ENCODE assay signal across 19 cellular contexts in genomic region chr14:96162265-96162664, GRCh38. TPM values are rescaled to one million over a fixed set of nuclear protein-coding genes. Genes with fewer than 3 reads are reported as not detected.
DNase-seq lines count a peak whose midpoint lies in the region; ATAC-seq and TF ChIP-seq lines count a peak whose summit lies in the region.
"Had no signal": no experiment of that assay in that cellular context is flagged by ENCODE, and none has a peak within 500 bp of the region (broad histone marks: within the 10 kb centered on the region; RNA-seq: fewer than 3 reads in every experiment).

No MANE protein-coding gene starts in this region.

- POLR2A ChIA-PET in CD8-positive, alpha-beta memory T cell (lab: Charles Lee), result no interaction called here

- no peak overlapping the region for H3K4ac ChIP-seq in trophoblast cell (ENCODE audit: low read depth, low read length)

- H3K4me3 ChIP-seq in choroid plexus epithelial cell (ENCODE audit: low read depth, low read length), result no peak overlapping the region
- H3K4me3 ChIP-seq in trophoblast cell (ENCODE audit: low read depth, low read length), result no peak overlapping the region
- H3K4me3 ChIP-seq in CD8-positive, alpha-beta memory T cell (ENCODE audit: low read length), result no peak overlapping the region
- H3K4me3 ChIP-seq: PC-9 had no signal

- H2AK5ac ChIP-seq in trophoblast cell (ENCODE audit: low read length), result no peak overlapping the region

- H3K79me1 ChIP-seq in trophoblast cell (ENCODE audit: low read length), result peaks cover 2% of the 10 kb centered on the region

- no peak overlapping the region for H4K91ac ChIP-seq in trophoblast cell (ENCODE audit: low read depth, low read length)

- H3K27me3 ChIP-seq in trophoblast cell (ENCODE audit: insufficient read depth, low read length), result no peaks in the 10 kb centered on the region
- no peaks in the 10 kb centered on the region for H3K27me3 ChIP-seq in CD8-positive, alpha-beta memory T cell (ENCODE audit: insufficient read depth, low read length, poor library complexity, severe bottlenecking)

- peaks cover 9 to 14% of the 10 kb centered on the region in 2 experiments for H3K4me1 ChIP-seq in trophoblast cell (ENCODE audit: control insufficient read depth in 1 of 2, insufficient read depth in 2 of 2, low read length in 2 of 2)
- no peaks in the 10 kb centered on the region for H3K4me1 ChIP-seq in CD8-positive, alpha-beta memory T cell (ENCODE audit: insufficient read depth, low read length)

- no peaks in the 10 kb centered on the region for H3K36me3 Mint-ChIP-seq in activated CD8-positive, alpha-beta memory T cell treated with anti-CD3 and anti-CD28 coated beads, Interleukin-2, amount 10 ng/mL, durations not matched to agents 7 days and 5 days
- no peaks in the 10 kb centered on the region for H3K36me3 Mint-ChIP-seq in CD8-positive, alpha-beta memory T cell

- ATAC-seq in activated CD8-positive, alpha-beta memory T cell treated with anti-CD3 and anti-CD28 coated beads, Interleukin-2, amount 10 ng/mL, durations not matched to agents 7 days and 5 days, result no peak
- ATAC-seq: HepG2 had no signal

- no peaks in the 10 kb centered on the region for H3K4me1 Mint-ChIP-seq in activated CD8-positive, alpha-beta memory T cell treated with anti-CD3 and anti-CD28 coated beads, Interleukin-2, amount 10 ng/mL, durations not matched to agents 7 days and 5 days
- H3K4me1 Mint-ChIP-seq in CD8-positive, alpha-beta memory T cell, result no peaks in the 10 kb centered on the region

- no CpG with 5 or more reads among the region's 6 CpGs for WGBS in trophoblast cell (ENCODE audit: extremely low coverage, insufficient coverage, insufficient read length)

- H3K23ac ChIP-seq in trophoblast cell (ENCODE audit: low read length), result no peak overlapping the region

- H3K27ac Mint-ChIP-seq in activated CD8-positive, alpha-beta memory T cell treated with anti-CD3 and anti-CD28 coated beads, Interleukin-2, amount 10 ng/mL, durations not matched to agents 7 days and 5 days, result no peak overlapping the region
- no peak overlapping the region for H3K27ac Mint-ChIP-seq in CD8-positive, alpha-beta memory T cell

- no peak overlapping the region for H3K9ac ChIP-seq in trophoblast cell (ENCODE audit: low read length)

- H3K14ac ChIP-seq in trophoblast cell (ENCODE audit: low read length), result no peak overlapping the region

- no peak overlapping the region for H2BK12ac ChIP-seq in trophoblast cell (ENCODE audit: low read length)

- H4K12ac ChIP-seq in trophoblast cell (ENCODE audit: low read depth, low read length), result no peak overlapping the region

- CTCF ChIA-PET in activated CD8-positive, alpha-beta memory T cell treated with anti-CD3 and anti-CD28 coated beads, Interleukin-2, amount 10 ng/mL, durations not matched to agents 7 days and 5 days (lab: Charles Lee), result no interaction called here
- CTCF ChIA-PET in CD8-positive, alpha-beta memory T cell (lab: Charles Lee), result no interaction called here

- no peak overlapping the region for H3K4me2 ChIP-seq in trophoblast cell (ENCODE audit: low read length)
- H3K4me2 ChIP-seq: PC-9 had no signal

- H3K36me3 ChIP-seq in trophoblast cell (ENCODE audit: control insufficient read depth in 1 of 2, insufficient read depth in 2 of 2, low read length in 2 of 2), result no peaks in the 10 kb centered on the region
- no peaks in the 10 kb centered on the region for H3K36me3 ChIP-seq in CD8-positive, alpha-beta memory T cell (ENCODE audit: insufficient read depth, low read length)

- H3K18ac ChIP-seq in trophoblast cell (ENCODE audit: low read length), result no peak overlapping the region

- no peaks in the 10 kb centered on the region for H3K27me3 Mint-ChIP-seq in activated CD8-positive, alpha-beta memory T cell treated with anti-CD3 and anti-CD28 coated beads, Interleukin-2, amount 10 ng/mL, durations not matched to agents 7 days and 5 days
- H3K27me3 Mint-ChIP-seq in CD8-positive, alpha-beta memory T cell, result peaks cover 0 to 3% of the 10 kb centered on the region in 2 donors

- H3K27ac ChIP-seq in trophoblast cell (ENCODE audit: low read depth, low read length), result no peak overlapping the region
- H3K27ac ChIP-seq in CD8-positive, alpha-beta memory T cell (ENCODE audit: low read depth, low read length), result no peak overlapping the region
- H3K27ac ChIP-seq: PC-9 had no signal

- TF ChIP-seq CTCF in choroid plexus epithelial cell (conservative IDR thresholded peaks at IDR 0.05; ENCODE audit: low read depth, low read length), result no peak

- no peak overlapping the region for H4K8ac ChIP-seq in trophoblast cell (ENCODE audit: low read depth, low read length)

- no peaks in the 10 kb centered on the region for H3K9me3 Mint-ChIP-seq in activated CD8-positive, alpha-beta memory T cell treated with anti-CD3 and anti-CD28 coated beads, Interleukin-2, amount 10 ng/mL, durations not matched to agents 7 days and 5 days (ENCODE audit: low read depth)
- H3K9me3 Mint-ChIP-seq in CD8-positive, alpha-beta memory T cell, result no peaks in the 10 kb centered on the region

- no peak overlapping the region for H2AFZ ChIP-seq in trophoblast cell (ENCODE audit: insufficient read depth, low read length, poor library complexity)
- H2AFZ ChIP-seq: PC-9 had no signal

- H2BK5ac ChIP-seq in trophoblast cell (ENCODE audit: low read depth, low read length, poor library complexity), result no peak overlapping the region

- no peak overlapping the region for H3K4me3 Mint-ChIP-seq in activated CD8-positive, alpha-beta memory T cell treated with anti-CD3 and anti-CD28 coated beads, Interleukin-2, amount 10 ng/mL, durations not matched to agents 7 days and 5 days
- no peak overlapping the region for H3K4me3 Mint-ChIP-seq in CD8-positive, alpha-beta memory T cell

- no peak overlapping the region for H2BK120ac ChIP-seq in trophoblast cell (ENCODE audit: insufficient read depth, low read length, poor library complexity)

- peaks cover 3% of the 10 kb centered on the region for H3K9me3 ChIP-seq in trophoblast cell (ENCODE audit: insufficient read depth, low read depth, low read length)
- H3K9me3 ChIP-seq in CD8-positive, alpha-beta memory T cell (ENCODE audit: low read length), result no peaks in the 10 kb centered on the region

- peak; percentile 22 for DNase-seq in activated CD8-positive, alpha-beta memory T cell treated with anti-CD3 and anti-CD28 coated beads, Interleukin-2, amount 50 U/mL, for 48 hours
- no peak for DNase-seq in activated CD8-positive, alpha-beta memory T cell treated with anti-CD3 and anti-CD28 coated beads, Interleukin-2, amount 10 ng/mL, durations not matched to agents 7 days and 5 days
- peak; percentile 33 for DNase-seq in HT1080 (ENCODE audit: low read depth)
- peak; percentile 57 for DNase-seq in choroid plexus epithelial cell (ENCODE audit: low read depth)
- peak; percentile 10 for DNase-seq in stimulated activated CD8-positive, alpha-beta memory T cell treated with anti-CD3 and anti-CD28 coated beads, Interleukin-4, amount 100 ng/mL, for 48 hours
- no peak for DNase-seq in trophoblast cell
- DNase-seq in OCI-M1 (lab: John Stamatoyannopoulos, UW), result no peak
- DNase-seq in CD8-positive, alpha-beta memory T cell, result no peak
- DNase-seq: 8988T, C1 segment of cervical spinal cord, COR-L47, GOT3, MM.1S, NCI-H1105, NCI-H1694 treated with DMSO at 0.1 percent for 48 hours, NCI-H345, NCI-H69, PC-9 had no signal

- H3K79me2 ChIP-seq in trophoblast cell (ENCODE audit: control insufficient read depth, insufficient read depth, low read length, poor library complexity), result no peaks in the 10 kb centered on the region

RNA-seq across cellular contexts. Expression of gene BDKRB2, which starts 42.4 kb away (rescaled TPM):
- total RNA-seq in activated CD8-positive, alpha-beta memory T cell treated with anti-CD3 and anti-CD28 coated beads, Interleukin-2, amount 10 ng/mL, durations not matched to agents 7 days and 5 days, result not detected
- 0.03 TPM in 1 of 2 replicates, not detected in the other for total RNA-seq in HT1080 (2014; rRNA removed; shearing (Covaris generic))
- polyA plus RNA-seq in HT1080 (2015; cell fraction: cytosol; rRNA removed), result 1.1 and 1.4 TPM in 2 replicates
- polyA plus RNA-seq in HT1080 (2015; cell fraction: nucleus; rRNA removed), result 1.2 and 2.1 TPM in 2 replicates
- 29.0 and 29.1 TPM in 2 replicates for polyA plus RNA-seq in trophoblast cell (2013)
- total RNA-seq in CD8-positive, alpha-beta memory T cell, result not detected
- not detected for polyA plus RNA-seq in CD8-positive, alpha-beta memory T cell
- total RNA-seq: HepG2 had no signal

Comparison
In these comparisons a context has a peak if more than half of its experiments do, and no peak if none do; other contexts are left out.
1. DNase-seq: peak in activated CD8-positive, alpha-beta memory T cell treated with anti-CD3 and anti-CD28 coated beads, Interleukin-2, amount 50 U/mL, for 48 hours (single experiment), HT1080 (single experiment), choroid plexus epithelial cell (single experiment) and stimulated activated CD8-positive, alpha-beta memory T cell treated with anti-CD3 and anti-CD28 coated beads, Interleukin-4, amount 100 ng/mL, for 48 hours (single experiment); none in activated CD8-positive, alpha-beta memory T cell treated with anti-CD3 and anti-CD28 coated beads, Interleukin-2, amount 10 ng/mL, durations not matched to agents 7 days and 5 days (single experiment), trophoblast cell (0 of 2), OCI-M1 (single experiment) and CD8-positive, alpha-beta memory T cell (0 of 5).